In genomic region chr5:122774519-122774860, GRCh38 we compare ENCODE assay signal across 8 cellular contexts. TPM values are rescaled to one million over a fixed set of nuclear protein-coding genes. Genes with fewer than 3 reads are reported as not detected.
DNase-seq lines count a peak whose midpoint lies in the region; ATAC-seq, FAIRE-seq and TF ChIP-seq lines count a peak whose summit lies in the region.

No MANE protein-coding gene starts in this region.

- no peak for TF ChIP-seq CTCF in gastrocnemius medialis (IDR thresholded peaks at IDR 0.05 in 4 of 5, conservative IDR thresholded peaks at IDR 0.05 in 1 of 5)

- intact Hi-C loops in Right ventricle myocardium superior (cut with DNase I) (no loop called here), gastrocnemius medialis (cut with DNase I; ENCODE audit: low total_unique reads) (loop anchor here (2.0 to 5.0 kb wide), 4 partner anchors 70 to 814 kb away; partner anchors contain the start of genes CEP120, PPIC, SNX24 and SRFBP1)

- in situ Hi-C loops in gastrocnemius medialis (cut with MboI; ENCODE audit: low sequenced_read_pairs in 4 of 4): loop anchor here in 1 of 4 donors (10.0 kb wide), 1 partner anchor 70 kb away; the partner anchor contains the start of gene SNX24

- no peaks in the 10 kb centered on the region for H3K27me3 ChIP-seq in gastrocnemius medialis

- ATAC-seq in GM18909 (IDR thresholded peaks at IDR 0.05; ENCODE audit: poor library complexity, unreplicated experiment) (peak; percentile 39), HG02852 (IDR thresholded peaks at IDR 0.05; ENCODE audit: unreplicated experiment) (peak; percentile 21), SK-N-SH treated with all-trans-retinoic acid at 6 μM for 48 hours (peak; percentile 35), Right ventricle myocardium superior (ENCODE audit: poor library complexity) (peak; percentile 49), gastrocnemius medialis (peak; percentile 56 to 68)

- DNase-seq in Right ventricle myocardium superior (no peak), gastrocnemius medialis (no peak), frontal cortex (ENCODE audit: low spot score in 2 of 2) (no peak), GOT3 (lab: John Stamatoyannopoulos, UW) (no peak), NCI-H2081 treated with DMSO at 0.1 percent for 48 hours (lab: John Stamatoyannopoulos, UW) (no peak)

- no peak for TF ChIP-seq POLR2A in gastrocnemius medialis (IDR thresholded peaks at IDR 0.05)

- H3K36me3 ChIP-seq in gastrocnemius medialis: no peaks in the 10 kb centered on the region

- FAIRE-seq in frontal cortex (lab: Jason Lieb, UNC): no peak

- peak overlapping the region; percentile 83 to 95 (median 90) for H3K27ac ChIP-seq in gastrocnemius medialis

- no peaks in the 10 kb centered on the region for H3K9me3 ChIP-seq in gastrocnemius medialis

- peaks cover 21 to 30% of the 10 kb centered on the region in 2 donors for H3K4me1 ChIP-seq in gastrocnemius medialis

- peak overlapping the region; percentile 84 to 98 (median 89) for H3K4me3 ChIP-seq in gastrocnemius medialis

TF ChIP-seq in SK-N-SH treated with all-trans-retinoic acid at 6 μM for 48 hours, 23 proteins besides CTCF, POLR2A, EP300 and RAD21:
- TF ChIP-seq TSHZ2 (CRISPR knock-in tag; IDR thresholded peaks at IDR 0.05) (no peak), ESRRG (CRISPR knock-in tag; IDR thresholded peaks at IDR 0.05) (no peak), CSDC2 (CRISPR knock-in tag; IDR thresholded peaks at IDR 0.05) (no peak)
TF ChIP-seq in SK-N-SH treated with all-trans-retinoic acid at 6 μM for 48 hours: peak in this region for 0.

RNA-seq across cellular contexts. Expression of gene SNX2, which starts 0.4 kb away (rescaled TPM):
- 41.0 TPM for total RNA-seq in Right ventricle myocardium superior
- 10 to 100 TPM; 28.8 to 35.1 (median 32.0) TPM for total RNA-seq in gastrocnemius medialis
- 49.7 TPM for total RNA-seq in frontal cortex
